ENCODE assay signal across 1 cellular context in genomic region chr6:85678602-85679444, GRCh38.
A peak's percentile ranks its signal among the peaks of the same experiment; 100 is the strongest.
TF ChIP-seq lines count a peak whose summit lies in the region.

No MANE protein-coding gene starts in this region.

TF ChIP-seq in K562, 482 proteins besides CTCF, POLR2A, EP300 and RAD21 (continued from another document and continues in another):
- no peak for TF ChIP-seq MTA1 (IDR thresholded peaks at IDR 0.05; ENCODE audit: borderline replicate concordance)
- peak; percentile 100 for TF ChIP-seq RBFOX2 (IDR thresholded peaks at IDR 0.05; ENCODE audit: low read depth, low read length)
- no peak for TF ChIP-seq PURB (CRISPR knock-in tag; IDR thresholded peaks at IDR 0.05; ENCODE audit: low read depth)
- TF ChIP-seq MCM2 (IDR thresholded peaks at IDR 0.05; ENCODE audit: low read depth) = no peak
- TF ChIP-seq SMARCE1 (IDR thresholded peaks at IDR 0.05) = no peak
- 0 out of 2 replicates have a peak, but pooled peaks have one; percentile 20 for TF ChIP-seq EGR1 (conservative IDR thresholded peaks at IDR 0.05)
- peak; percentile 99 for TF ChIP-seq MTA3 (IDR thresholded peaks at IDR 0.05; ENCODE audit: borderline replicate concordance)
- TF ChIP-seq, protein P1, sequence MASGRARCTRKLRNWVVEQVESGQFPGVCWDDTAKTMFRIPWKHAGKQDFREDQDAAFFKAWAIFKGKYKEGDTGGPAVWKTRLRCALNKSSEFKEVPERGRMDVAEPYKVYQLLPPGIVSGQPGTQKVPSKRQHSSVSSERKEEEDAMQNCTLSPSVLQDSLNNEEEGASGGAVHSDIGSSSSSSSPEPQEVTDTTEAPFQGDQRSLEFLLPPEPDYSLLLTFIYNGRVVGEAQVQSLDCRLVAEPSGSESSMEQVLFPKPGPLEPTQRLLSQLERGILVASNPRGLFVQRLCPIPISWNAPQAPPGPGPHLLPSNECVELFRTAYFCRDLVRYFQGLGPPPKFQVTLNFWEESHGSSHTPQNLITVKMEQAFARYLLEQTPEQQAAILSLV (tag; IDR thresholded peaks at IDR 0.05) = no peak
- no peak for TF ChIP-seq ZNF174 (CRISPR knock-in tag; IDR thresholded peaks at IDR 0.05)
- TF ChIP-seq NRF1 (conservative IDR thresholded peaks at IDR 0.05 in 1 of 2, IDR thresholded peaks at IDR 0.05 in 1 of 2) = peak; percentile 95 to 96
- no peak for TF ChIP-seq CBX2 (IDR thresholded peaks at IDR 0.05; ENCODE audit: insufficient read depth, low read length, poor library complexity, severe bottlenecking)
- TF ChIP-seq HIVEP1 (CRISPR knock-in tag; IDR thresholded peaks at IDR 0.05) = no peak
- 0 out of 2 replicates have a peak, but pooled peaks have one; percentile 43 for TF ChIP-seq KLF13 (tag; IDR thresholded peaks at IDR 0.05; ENCODE audit: borderline replicate concordance, low read depth)
- TF ChIP-seq, protein P2, sequence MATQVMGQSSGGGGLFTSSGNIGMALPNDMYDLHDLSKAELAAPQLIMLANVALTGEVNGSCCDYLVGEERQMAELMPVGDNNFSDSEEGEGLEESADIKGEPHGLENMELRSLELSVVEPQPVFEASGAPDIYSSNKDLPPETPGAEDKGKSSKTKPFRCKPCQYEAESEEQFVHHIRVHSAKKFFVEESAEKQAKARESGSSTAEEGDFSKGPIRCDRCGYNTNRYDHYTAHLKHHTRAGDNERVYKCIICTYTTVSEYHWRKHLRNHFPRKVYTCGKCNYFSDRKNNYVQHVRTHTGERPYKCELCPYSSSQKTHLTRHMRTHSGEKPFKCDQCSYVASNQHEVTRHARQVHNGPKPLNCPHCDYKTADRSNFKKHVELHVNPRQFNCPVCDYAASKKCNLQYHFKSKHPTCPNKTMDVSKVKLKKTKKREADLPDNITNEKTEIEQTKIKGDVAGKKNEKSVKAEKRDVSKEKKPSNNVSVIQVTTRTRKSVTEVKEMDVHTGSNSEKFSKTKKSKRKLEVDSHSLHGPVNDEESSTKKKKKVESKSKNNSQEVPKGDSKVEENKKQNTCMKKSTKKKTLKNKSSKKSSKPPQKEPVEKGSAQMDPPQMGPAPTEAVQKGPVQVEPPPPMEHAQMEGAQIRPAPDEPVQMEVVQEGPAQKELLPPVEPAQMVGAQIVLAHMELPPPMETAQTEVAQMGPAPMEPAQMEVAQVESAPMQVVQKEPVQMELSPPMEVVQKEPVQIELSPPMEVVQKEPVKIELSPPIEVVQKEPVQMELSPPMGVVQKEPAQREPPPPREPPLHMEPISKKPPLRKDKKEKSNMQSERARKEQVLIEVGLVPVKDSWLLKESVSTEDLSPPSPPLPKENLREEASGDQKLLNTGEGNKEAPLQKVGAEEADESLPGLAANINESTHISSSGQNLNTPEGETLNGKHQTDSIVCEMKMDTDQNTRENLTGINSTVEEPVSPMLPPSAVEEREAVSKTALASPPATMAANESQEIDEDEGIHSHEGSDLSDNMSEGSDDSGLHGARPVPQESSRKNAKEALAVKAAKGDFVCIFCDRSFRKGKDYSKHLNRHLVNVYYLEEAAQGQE (CRISPR knock-in tag; IDR thresholded peaks at IDR 0.05; ENCODE audit: low read depth) = peak; percentile 53; the same call in 1 of the 2 replicates
- peak; percentile 93 for TF ChIP-seq MBD2 (IDR thresholded peaks at IDR 0.05; ENCODE audit: borderline replicate concordance, low read depth)
- no peak for TF ChIP-seq ZFP30 (CRISPR knock-in tag; IDR thresholded peaks at IDR 0.05; ENCODE audit: borderline replicate concordance)
- peak; percentile 94 for TF ChIP-seq CGGBP1 (CRISPR knock-in tag; IDR thresholded peaks at IDR 0.05)
- TF ChIP-seq, protein P3, sequence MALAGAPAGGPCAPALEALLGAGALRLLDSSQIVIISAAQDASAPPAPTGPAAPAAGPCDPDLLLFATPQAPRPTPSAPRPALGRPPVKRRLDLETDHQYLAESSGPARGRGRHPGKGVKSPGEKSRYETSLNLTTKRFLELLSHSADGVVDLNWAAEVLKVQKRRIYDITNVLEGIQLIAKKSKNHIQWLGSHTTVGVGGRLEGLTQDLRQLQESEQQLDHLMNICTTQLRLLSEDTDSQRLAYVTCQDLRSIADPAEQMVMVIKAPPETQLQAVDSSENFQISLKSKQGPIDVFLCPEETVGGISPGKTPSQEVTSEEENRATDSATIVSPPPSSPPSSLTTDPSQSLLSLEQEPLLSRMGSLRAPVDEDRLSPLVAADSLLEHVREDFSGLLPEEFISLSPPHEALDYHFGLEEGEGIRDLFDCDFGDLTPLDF (CRISPR knock-in tag; IDR thresholded peaks at IDR 0.05) = peak; percentile 79
- peak; percentile 83 for TF ChIP-seq FIP1L1 (IDR thresholded peaks at IDR 0.05; ENCODE audit: low read depth, low read length, poor library complexity, severe bottlenecking)
- no peak for TF ChIP-seq ZEB2 (IDR thresholded peaks at IDR 0.05)
- no peak for TF ChIP-seq ZNF23 (CRISPR knock-in tag; IDR thresholded peaks at IDR 0.05)
- TF ChIP-seq JUND (IDR thresholded peaks at IDR 0.05; ENCODE audit: borderline replicate concordance, low read depth, low read length) = peak; percentile 70
- no peak; the same call in 2 of the 3 replicates for TF ChIP-seq JUND (tag; IDR thresholded peaks at IDR 0.05; ENCODE audit: borderline replicate concordance, low read depth, low read length)
- 0 out of 2 replicates have a peak, but pooled peaks have one; percentile 59 for TF ChIP-seq GATAD2A (IDR thresholded peaks at IDR 0.05)
- TF ChIP-seq PRPF4 (IDR thresholded peaks at IDR 0.05; ENCODE audit: insufficient read depth, low read depth, low read length, poor library complexity, severe bottlenecking) = peak; percentile 97
- TF ChIP-seq SRSF1 (IDR thresholded peaks at IDR 0.05; ENCODE audit: low read depth, low read length) = no peak
- no peak for TF ChIP-seq GTF3C2 (IDR thresholded peaks at IDR 0.05; ENCODE audit: borderline replicate concordance, extremely low read depth, insufficient read length)
- no peak for TF ChIP-seq PTRF (tag; IDR thresholded peaks at IDR 0.05)
- TF ChIP-seq MCM5 (IDR thresholded peaks at IDR 0.05; ENCODE audit: low read depth) = no peak
- TF ChIP-seq NFIX (CRISPR knock-in tag; IDR thresholded peaks at IDR 0.05; ENCODE audit: low read depth) = no peak
- no peak for TF ChIP-seq ZNF316 (IDR thresholded peaks at IDR 0.05)
- no peak for TF ChIP-seq ZNF785 (CRISPR knock-in tag; IDR thresholded peaks at IDR 0.05)
- 0 out of 2 replicates have a peak, but pooled peaks have one; percentile 33 for TF ChIP-seq HLTF (IDR thresholded peaks at IDR 0.05)
- TF ChIP-seq CCAR2 (IDR thresholded peaks at IDR 0.05; ENCODE audit: low read depth, low read length) = no peak
- TF ChIP-seq RBM15 (IDR thresholded peaks at IDR 0.05; ENCODE audit: insufficient read depth, low read length) = no peak
- no peak for TF ChIP-seq IRF2 (CRISPR knock-in tag; IDR thresholded peaks at IDR 0.05)
- TF ChIP-seq ILF3 (IDR thresholded peaks at IDR 0.05; ENCODE audit: borderline replicate concordance) = peak; percentile 59; the same call in 1 of the 2 replicates
- peak; percentile 49 for TF ChIP-seq RBM22 (IDR thresholded peaks at IDR 0.05; ENCODE audit: low read depth, low read length, poor library complexity, severe bottlenecking)
- 0 out of 2 replicates have a peak, but pooled peaks have one; percentile 7 for TF ChIP-seq MAFK (IDR thresholded peaks at IDR 0.05; ENCODE audit: low read length)
- peak; percentile 29; the same call in 1 of the 2 replicates for TF ChIP-seq MEF2D (tag; conservative IDR thresholded peaks at IDR 0.05; ENCODE audit: low read depth)
- TF ChIP-seq SIN3A (IDR thresholded peaks at IDR 0.05; ENCODE audit: borderline replicate concordance in 2 of 2, control insufficient read depth in 1 of 2, low read depth in 2 of 2, low read length in 2 of 2) = peak; percentile 89 to 91; a peak in 2 of 4 replicates
- TF ChIP-seq GATA2 (CRISPR knock-in tag; IDR thresholded peaks at IDR 0.05) = no peak
- TF ChIP-seq SIN3B (IDR thresholded peaks at IDR 0.05; ENCODE audit: low read depth) = no peak; the same call in 1 of the 2 replicates
- no peak for TF ChIP-seq ZNF217 (CRISPR knock-in tag; IDR thresholded peaks at IDR 0.05)
- TF ChIP-seq ZNF79 (CRISPR knock-in tag; IDR thresholded peaks at IDR 0.05; ENCODE audit: low read depth) = no peak
- TF ChIP-seq, protein P4, sequence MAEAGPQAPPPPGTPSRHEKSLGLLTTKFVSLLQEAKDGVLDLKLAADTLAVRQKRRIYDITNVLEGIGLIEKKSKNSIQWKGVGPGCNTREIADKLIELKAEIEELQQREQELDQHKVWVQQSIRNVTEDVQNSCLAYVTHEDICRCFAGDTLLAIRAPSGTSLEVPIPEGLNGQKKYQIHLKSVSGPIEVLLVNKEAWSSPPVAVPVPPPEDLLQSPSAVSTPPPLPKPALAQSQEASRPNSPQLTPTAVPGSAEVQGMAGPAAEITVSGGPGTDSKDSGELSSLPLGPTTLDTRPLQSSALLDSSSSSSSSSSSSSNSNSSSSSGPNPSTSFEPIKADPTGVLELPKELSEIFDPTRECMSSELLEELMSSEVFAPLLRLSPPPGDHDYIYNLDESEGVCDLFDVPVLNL (CRISPR knock-in tag; IDR thresholded peaks at IDR 0.05; ENCODE audit: low read depth) = peak; percentile 96
- TF ChIP-seq TAF15 (IDR thresholded peaks at IDR 0.05; ENCODE audit: low read depth, low read length) = no peak
- peak; percentile 95 for TF ChIP-seq THRB (CRISPR knock-in tag; conservative IDR thresholded peaks at IDR 0.05)
- TF ChIP-seq NR4A1 (CRISPR knock-in tag; IDR thresholded peaks at IDR 0.05) = no peak
- 0 out of 2 replicates have a peak, but pooled peaks have one; percentile 16 for TF ChIP-seq NR4A1 (tag; IDR thresholded peaks at IDR 0.05)
- peak in 1 of 2 experiments; percentile 79; a peak in 2 of 4 replicates for TF ChIP-seq SRF (CRISPR knock-in tag; IDR thresholded peaks at IDR 0.05)
- TF ChIP-seq NCOA4 (IDR thresholded peaks at IDR 0.05; ENCODE audit: partially characterized antibody) = no peak
- TF ChIP-seq ZZZ3 (IDR thresholded peaks at IDR 0.05) = no peak
- no peak for TF ChIP-seq DIDO1 (tag; IDR thresholded peaks at IDR 0.05; ENCODE audit: low read depth)
- TF ChIP-seq, protein P5, sequence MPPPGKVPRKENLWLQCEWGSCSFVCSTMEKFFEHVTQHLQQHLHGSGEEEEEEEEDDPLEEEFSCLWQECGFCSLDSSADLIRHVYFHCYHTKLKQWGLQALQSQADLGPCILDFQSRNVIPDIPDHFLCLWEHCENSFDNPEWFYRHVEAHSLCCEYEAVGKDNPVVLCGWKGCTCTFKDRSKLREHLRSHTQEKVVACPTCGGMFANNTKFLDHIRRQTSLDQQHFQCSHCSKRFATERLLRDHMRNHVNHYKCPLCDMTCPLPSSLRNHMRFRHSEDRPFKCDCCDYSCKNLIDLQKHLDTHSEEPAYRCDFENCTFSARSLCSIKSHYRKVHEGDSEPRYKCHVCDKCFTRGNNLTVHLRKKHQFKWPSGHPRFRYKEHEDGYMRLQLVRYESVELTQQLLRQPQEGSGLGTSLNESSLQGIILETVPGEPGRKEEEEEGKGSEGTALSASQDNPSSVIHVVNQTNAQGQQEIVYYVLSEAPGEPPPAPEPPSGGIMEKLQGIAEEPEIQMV (tag; conservative IDR thresholded peaks at IDR 0.05; ENCODE audit: low read depth) = no peak
